1 cellular context compared by ENCODE assay signal in genomic region chr12:92002195-92002649, GRCh38.
TF ChIP-seq lines count a peak whose summit lies in the region.

No MANE protein-coding gene starts in this region.

TF ChIP-seq in K562, 482 proteins besides CTCF, POLR2A, EP300 and RAD21 (continued from another document and continues in another):
- TF ChIP-seq ZNF512 (tag; IDR thresholded peaks at IDR 0.05) (no peak), ATF4 (CRISPR knock-in tag; IDR thresholded peaks at IDR 0.05) (no peak), FOSL1 (tag; conservative IDR thresholded peaks at IDR 0.05) (peak; percentile 89), MYNN (IDR thresholded peaks at IDR 0.05) (no peak), MYNN (CRISPR knock-in tag; IDR thresholded peaks at IDR 0.05) (no peak), HNRNPLL (IDR thresholded peaks at IDR 0.05; ENCODE audit: low read depth, low read length, poor library complexity, severe bottlenecking) (peak; percentile 48), LARP7 (IDR thresholded peaks at IDR 0.05) (no peak), MAZ (CRISPR knock-in tag; conservative IDR thresholded peaks at IDR 0.05 in 1 of 2, IDR thresholded peaks at IDR 0.05 in 1 of 2) (no peak; a peak in 2 of 4 replicates), MAFK (IDR thresholded peaks at IDR 0.05; ENCODE audit: low read length) (peak; percentile 23; the same call in 1 of the 2 replicates), ZNF518B (CRISPR knock-in tag; IDR thresholded peaks at IDR 0.05) (no peak), C11orf30 (IDR thresholded peaks at IDR 0.05; ENCODE audit: low read depth) (peak; percentile 43), HMGN3 (IDR thresholded peaks at IDR 0.05; ENCODE audit: borderline replicate concordance, extremely low read depth, insufficient read length, low read depth, low read length) (no peak), ZNF507 (tag; conservative IDR thresholded peaks at IDR 0.05) (no peak), YY1 (IDR thresholded peaks at IDR 0.05; ENCODE audit: borderline replicate concordance in 1 of 3, control insufficient read depth in 1 of 3, extremely low read depth in 1 of 3, insufficient read depth in 3 of 3, insufficient read length in 1 of 3, insufficient replicate concordance in 2 of 3, low read depth in 1 of 3, low read length in 2 of 3) (no peak), FOXA3 (CRISPR knock-in tag; conservative IDR thresholded peaks at IDR 0.05 in 1 of 2, IDR thresholded peaks at IDR 0.05 in 1 of 2) (0 out of 4 replicates have a peak, but pooled peaks of 1 of the 2 experiments have one; percentile 44), RCOR1 (IDR thresholded peaks at IDR 0.05; ENCODE audit: borderline replicate concordance in 1 of 2, low read depth in 2 of 2, low read length in 2 of 2) (0 out of 4 replicates have a peak, but pooled peaks of 1 of the 2 experiments have one; percentile 11), KDM4B (IDR thresholded peaks at IDR 0.05; ENCODE audit: borderline replicate concordance in 2 of 2, low read depth in 1 of 2) (no peak), EWSR1 (IDR thresholded peaks at IDR 0.05; ENCODE audit: borderline replicate concordance, low read depth, partially characterized antibody) (no peak), SMAD4 (CRISPR knock-in tag; conservative IDR thresholded peaks at IDR 0.05) (0 out of 2 replicates have a peak, but pooled peaks have one; percentile 38), NBN (IDR thresholded peaks at IDR 0.05; ENCODE audit: low read depth) (0 out of 2 replicates have a peak, but pooled peaks have one; percentile 20), ZNF785 (CRISPR knock-in tag; IDR thresholded peaks at IDR 0.05) (no peak), MAFG (tag; conservative IDR thresholded peaks at IDR 0.05) (no peak; the same call in 1 of the 2 replicates), MITF (IDR thresholded peaks at IDR 0.05) (no peak), VEZF1 (CRISPR knock-in tag; IDR thresholded peaks at IDR 0.05) (peak; percentile 42; the same call in 1 of the 2 replicates), SRF (CRISPR knock-in tag; IDR thresholded peaks at IDR 0.05) (no peak), THRB (CRISPR knock-in tag; conservative IDR thresholded peaks at IDR 0.05) (0 out of 2 replicates have a peak, but pooled peaks have one; percentile 6), HLTF (IDR thresholded peaks at IDR 0.05) (no peak), SIX5 (IDR thresholded peaks at IDR 0.05; ENCODE audit: borderline replicate concordance in 1 of 2, insufficient read depth in 1 of 2, low read depth in 1 of 2, low read length in 2 of 2) (no peak), ILK (tag; IDR thresholded peaks at IDR 0.05; ENCODE audit: borderline replicate concordance, low read depth) (no peak), CCNT2 (IDR thresholded peaks at IDR 0.05; ENCODE audit: borderline replicate concordance, extremely low read depth, insufficient read length, low read depth, low read length) (peak; percentile 4), ARID3A (IDR thresholded peaks at IDR 0.05; ENCODE audit: borderline replicate concordance, low read depth, low read length) (no peak), JUNB (CRISPR knock-in tag; conservative IDR thresholded peaks at IDR 0.05) (0 out of 2 replicates have a peak, but pooled peaks have one; percentile 30), RBFOX2 (IDR thresholded peaks at IDR 0.05; ENCODE audit: low read depth, low read length) (no peak), MEF2D (tag; conservative IDR thresholded peaks at IDR 0.05; ENCODE audit: low read depth) (peak; percentile 72), LCOR (CRISPR knock-in tag; IDR thresholded peaks at IDR 0.05) (peak; percentile 73), ZNF740 (CRISPR knock-in tag; IDR thresholded peaks at IDR 0.05) (0 out of 2 replicates have a peak, but pooled peaks have one; percentile 23), ZNF740 (tag; IDR thresholded peaks at IDR 0.05) (no peak), MEF2A (IDR thresholded peaks at IDR 0.05; ENCODE audit: control insufficient read depth, low read depth, low read length) (peak; percentile 87), ZC3H4 (CRISPR knock-in tag; IDR thresholded peaks at IDR 0.05; ENCODE audit: borderline replicate concordance) (no peak), CTBP1 (IDR thresholded peaks at IDR 0.05; ENCODE audit: borderline replicate concordance) (peak; percentile 37; the same call in 1 of the 2 replicates), ZNF561 (CRISPR knock-in tag; conservative IDR thresholded peaks at IDR 0.05) (no peak), MTA2 (IDR thresholded peaks at IDR 0.05; ENCODE audit: low read depth) (no peak), SIN3B (IDR thresholded peaks at IDR 0.05; ENCODE audit: low read depth) (no peak), ATF3 (IDR thresholded peaks at IDR 0.05) (peak; percentile 86), ATF3 (CRISPR knock-in tag; conservative IDR thresholded peaks at IDR 0.05) (no peak), U2AF1 (optimal IDR thresholded peaks at IDR 0.05; ENCODE audit: low read depth, low read length) (no peak), ZNF175 (CRISPR knock-in tag; IDR thresholded peaks at IDR 0.05; ENCODE audit: low read depth) (no peak), MYBL2 (IDR thresholded peaks at IDR 0.05; ENCODE audit: low read depth) (peak; percentile 26; the same call in 1 of the 2 replicates), MYBL2 (CRISPR knock-in tag; IDR thresholded peaks at IDR 0.05; ENCODE audit: borderline replicate concordance) (no peak), ZNF212 (CRISPR knock-in tag; IDR thresholded peaks at IDR 0.05) (no peak), PHF8 (IDR thresholded peaks at IDR 0.05; ENCODE audit: borderline replicate concordance, low read length) (no peak), XRCC3 (IDR thresholded peaks at IDR 0.05) (no peak), CEBPB (tag; IDR thresholded peaks at IDR 0.05) (no peak), GATA2 (CRISPR knock-in tag; IDR thresholded peaks at IDR 0.05) (peak; percentile 6; the same call in 1 of the 2 replicates), PCBP2 (IDR thresholded peaks at IDR 0.05; ENCODE audit: low read depth, low read length, poor library complexity, severe bottlenecking) (no peak), FOXK2 (conservative IDR thresholded peaks at IDR 0.05 in 1 of 2, IDR thresholded peaks at IDR 0.05 in 1 of 2; ENCODE audit: low read depth in 2 of 2) (peak in 1 of 2 experiments; percentile 48; a peak in 1 of 4 replicates), ZEB2 (IDR thresholded peaks at IDR 0.05) (peak; percentile 79; the same call in 1 of the 2 replicates), TCFL5 (CRISPR knock-in tag; conservative IDR thresholded peaks at IDR 0.05) (no peak), ZZZ3 (IDR thresholded peaks at IDR 0.05) (no peak), POLR2B (IDR thresholded peaks at IDR 0.05; ENCODE audit: low read depth, partially characterized antibody) (no peak), RBM25 (IDR thresholded peaks at IDR 0.05; ENCODE audit: low read depth, low read length, severe bottlenecking) (no peak), IFI16 (CRISPR knock-in tag; IDR thresholded peaks at IDR 0.05) (no peak)
